ENCODE assay signal across 1 cellular context in the genomic region with DNA sequence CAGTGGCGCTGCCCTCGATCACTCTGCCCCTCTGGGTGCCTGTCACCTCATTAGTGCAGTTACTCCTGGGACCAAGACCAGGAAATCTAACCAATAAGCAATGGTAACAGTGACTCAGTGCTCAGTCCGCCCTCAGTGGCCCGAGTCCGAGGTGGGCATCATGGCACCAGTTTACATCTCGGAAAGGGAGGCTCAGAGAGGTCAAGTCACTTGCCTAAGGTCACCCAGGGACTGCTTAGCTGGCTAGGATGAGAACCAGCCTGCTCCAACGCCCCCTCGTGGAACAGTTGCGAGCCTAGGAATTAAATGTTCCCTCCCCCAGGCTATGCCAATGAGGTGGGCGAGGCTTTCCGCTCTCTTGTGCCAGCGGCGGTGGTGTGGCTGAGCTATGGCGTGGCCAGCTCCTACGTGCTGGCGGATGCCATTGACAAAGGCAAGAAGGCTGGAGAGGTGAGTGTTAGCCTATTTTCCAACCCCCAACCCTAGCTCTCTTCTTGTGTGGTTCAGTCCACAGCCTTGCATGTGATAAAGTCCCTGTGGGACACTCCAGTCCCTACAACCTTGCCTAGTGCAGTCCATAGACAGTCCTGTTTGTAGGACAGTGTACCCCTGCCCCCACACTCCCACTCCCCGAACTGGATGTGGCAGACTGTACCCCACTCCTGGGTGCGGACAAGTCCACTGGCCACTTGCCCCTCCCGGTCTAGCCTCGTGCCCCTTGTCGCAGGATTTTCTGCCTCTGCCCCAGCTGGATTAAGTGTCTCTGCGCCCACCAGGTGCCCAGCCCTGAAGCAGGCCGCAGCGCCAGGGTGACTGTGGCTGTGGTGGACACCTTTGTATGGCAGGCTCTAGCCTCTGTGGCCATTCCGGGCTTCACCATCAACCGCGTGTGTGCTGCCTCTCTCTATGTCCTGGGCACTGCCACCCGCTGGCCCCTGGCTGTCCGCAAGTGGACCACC.
TF ChIP-seq lines count a peak whose summit lies in the region.

No MANE protein-coding gene starts in this region.

TF ChIP-seq in IMR-90, 13 proteins besides CTCF, POLR2A, EP300 and RAD21:
- TF ChIP-seq RCOR1 (IDR thresholded peaks at IDR 0.05; ENCODE audit: insufficient replicate concordance, low read length) = no peak
- TF ChIP-seq SMC3 (IDR thresholded peaks at IDR 0.05; ENCODE audit: low read depth, low read length) = peak; percentile 75
- TF ChIP-seq MAFK (IDR thresholded peaks at IDR 0.05; ENCODE audit: low read depth, low read length) = no peak
- TF ChIP-seq CHD1 (IDR thresholded peaks at IDR 0.05; ENCODE audit: low read depth, low read length) = no peak
- peak; percentile 9; the same call in 1 of the 2 replicates for TF ChIP-seq NFE2L2 (IDR thresholded peaks at IDR 0.05; ENCODE audit: low read depth, low read length)
- no peak for TF ChIP-seq MAZ (IDR thresholded peaks at IDR 0.05; ENCODE audit: borderline replicate concordance, low read depth, low read length)
